Comparison of ENCODE assay signal across 17 cellular contexts in genomic region chrY:19059733-19060132, GRCh38.
DNase-seq lines count a peak whose midpoint lies in the region; ATAC-seq and TF ChIP-seq lines count a peak whose summit lies in the region.
"Had no signal": no experiment of that assay in that cellular context is flagged by ENCODE, and none has a peak within 500 bp of the region (broad histone marks: within the 10 kb centered on the region; RNA-seq: fewer than 3 reads in every experiment).

No MANE protein-coding gene starts in this region.

- H3K27ac ChIP-seq in RWPE2 (ENCODE audit: poor library complexity, severe bottlenecking), result no peak overlapping the region
- H3K27ac ChIP-seq in prostate gland, result no peak overlapping the region
- H3K27ac ChIP-seq: A549 had no signal

- intact Hi-C loops in prostate gland (cut with DNase I), result no loop called here

- WGBS in prostate gland, result 85% methylated on average over 3 of the region's 3 CpGs

- H3K27me3 ChIP-seq in RWPE2 (ENCODE audit: insufficient read depth, poor library complexity, severe bottlenecking) (no peaks in the 10 kb centered on the region), prostate gland (replicated peaks; ENCODE audit: insufficient read depth) (no peaks in the 10 kb centered on the region)

- no peaks in the 10 kb centered on the region for H3K9me3 ChIP-seq in RWPE2 (ENCODE audit: severe bottlenecking)
- no peaks in the 10 kb centered on the region for H3K9me3 ChIP-seq in prostate gland
- H3K9me3 ChIP-seq: A549 had no signal

- DNase-seq in AG10803 (ENCODE audit: low read depth) (peak; percentile 13), GM03348 (ENCODE audit: low spot score) (peak; percentile 24), RWPE2 (ENCODE audit: low spot score) (no peak), fibroblast of pulmonary artery (ENCODE audit: low read depth) (peak; percentile 28), mucosa of gallbladder (ENCODE audit: low spot score) (no peak), NCI-H1417 treated with DMSO at 0.1 percent for 48 hours (lab: John Stamatoyannopoulos, UW) (no peak), prostate gland (ENCODE audit: low spot score) (no peak)
- DNase-seq: DMS 273 treated with DMSO at 0.1 percent for 48 hours; H7; IMR-90; Karpas-422; NCI-H1105; NCI-H187; NCI-H345; NK-92 treated with Interleukin-12 subunit alpha and Interleukin-12 subunit beta, amount 100 ng/mL, for 24 hours had no signal

- TF ChIP-seq CTCF in AG10803 (conservative IDR thresholded peaks at IDR 0.05; ENCODE audit: low read length) (no peak), RWPE2 (IDR thresholded peaks at IDR 0.05; ENCODE audit: poor library complexity, severe bottlenecking) (no peak), fibroblast of pulmonary artery (IDR thresholded peaks at IDR 0.05; ENCODE audit: low read length, missing control alignments) (no peak), prostate gland (IDR thresholded peaks at IDR 0.05) (no peak)

- H3K36me3 ChIP-seq in RWPE2 (ENCODE audit: low read depth) (peaks cover 9% of the 10 kb centered on the region; the same call in 1 of the 2 replicates), prostate gland (no peaks in the 10 kb centered on the region)

- peaks cover 21% of the 10 kb centered on the region for H3K4me1 ChIP-seq in RWPE2 (ENCODE audit: insufficient read depth, poor library complexity, severe bottlenecking)
- H3K4me1 ChIP-seq in prostate gland (replicated peaks), result no peaks in the 10 kb centered on the region
- H3K4me1 ChIP-seq: A549 had no signal

- no peak overlapping the region for H3K4me3 ChIP-seq in AG10803 (ENCODE audit: low read length)
- H3K4me3 ChIP-seq in RWPE2 (ENCODE audit: severe bottlenecking), result no peak overlapping the region
- no peak overlapping the region for H3K4me3 ChIP-seq in fibroblast of pulmonary artery (replicated peaks; ENCODE audit: low read depth, low read length)
- no peak overlapping the region for H3K4me3 ChIP-seq in prostate gland
- H3K4me3 ChIP-seq: A549 had no signal

- TF ChIP-seq POLR2A in prostate gland (IDR thresholded peaks at IDR 0.05), result no peak

- peak; percentile 95 for ATAC-seq in RWPE2 (ENCODE audit: low read depth)
- no peak for ATAC-seq in HG03342 (IDR thresholded peaks at IDR 0.05; ENCODE audit: unreplicated experiment)
- ATAC-seq: A549 had no signal

Comparison
In these comparisons a context has a peak if more than half of its experiments do, and no peak if none do; other contexts are left out.
1. DNase-seq: peak in AG10803 (single experiment), GM03348 (single experiment) and fibroblast of pulmonary artery (single experiment); none in RWPE2 (single experiment), mucosa of gallbladder (single experiment), NCI-H1417 treated with DMSO at 0.1 percent for 48 hours (single experiment) and prostate gland (single experiment).